22 cellular contexts compared by ENCODE assay signal in the genomic region with DNA sequence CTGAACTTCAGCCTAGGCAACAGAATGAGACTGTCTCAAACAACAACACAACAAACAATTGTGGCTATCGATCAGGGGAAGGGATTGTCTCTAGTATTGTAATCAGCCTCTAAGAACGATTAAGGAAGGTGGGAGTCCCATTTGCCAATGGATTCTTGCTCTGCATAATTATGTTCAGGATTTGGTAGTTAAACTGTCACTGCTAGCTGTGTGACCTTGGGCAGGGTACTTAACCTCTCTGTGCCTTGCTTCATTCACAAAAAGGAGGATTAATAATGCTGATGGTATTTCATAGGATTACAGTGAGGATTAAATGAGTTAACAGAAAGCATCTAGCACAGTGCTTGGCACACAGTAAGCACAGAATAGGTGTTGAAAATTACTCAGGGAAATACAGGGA. TPM values are rescaled to one million over a fixed set of nuclear protein-coding genes. Genes with fewer than 3 reads are reported as not detected.
"Had no signal": no experiment of that assay in that cellular context is flagged by ENCODE, and none has a peak within 500 bp of the region (broad histone marks: within the 10 kb centered on the region; RNA-seq: fewer than 3 reads in every experiment).

No MANE protein-coding gene starts in this region.

- H3K27ac ChIP-seq: epithelial cell of prostate, esophagus muscularis mucosa, foreskin keratinocyte, gastroesophageal sphincter, lower lobe of right lung, prostate gland, right atrium auricular region, sigmoid colon, testis, tibial artery had no signal

- H3K4me3 ChIP-seq: dorsolateral prefrontal cortex, esophagus muscularis mucosa, gastroesophageal sphincter, lower lobe of right lung, prostate gland, right atrium auricular region, sigmoid colon, spleen, testis, tibial artery had no signal

- FAIRE-seq: colon, keratinocyte had no signal

- DNase-seq: effector CD4-positive, alpha-beta T cell; foreskin keratinocyte; left ventricle myocardium superior; lower lobe of right lung; naive thymus-derived CD8-positive, alpha-beta T cell; nephron progenitor cell; nucleus accumbens; sigmoid colon; spleen; stimulated activated CD4-positive, alpha-beta T cell treated with anti-CD3 and anti-CD28 coated beads, Interleukin-4, amount 100 ng/mL, for 4 hours; stimulated activated naive CD8-positive, alpha-beta T cell treated with anti-CD3 and anti-CD28 coated beads, Interleukin-15, Interleukin-2, amounts not matched to agents 100 U/mL and 50 U/mL, for 24 hours; testis; tibial artery had no signal

- H3K36me3 ChIP-seq: esophagus muscularis mucosa, gastroesophageal sphincter, lower lobe of right lung, prostate gland, right atrium auricular region, sigmoid colon, spleen, tibial artery had no signal

- ATAC-seq: foreskin keratinocyte; gastroesophageal sphincter; lower lobe of right lung; naive thymus-derived CD8-positive, alpha-beta T cell; stimulated activated naive CD8-positive, alpha-beta T cell treated with anti-CD3 and anti-CD28 coated beads, Interleukin-15, Interleukin-2, amounts not matched to agents 100 U/mL and 50 U/mL, for 24 hours had no signal

- H3K9me3 ChIP-seq: esophagus muscularis mucosa, gastroesophageal sphincter, lower lobe of right lung, prostate gland, right atrium auricular region, sigmoid colon, spleen, testis, tibial artery had no signal

- H3K4me1 ChIP-seq: foreskin keratinocyte, prostate gland, tibial artery had no signal

- H3K27me3 ChIP-seq: right atrium auricular region, testis had no signal

RNA-seq across cellular contexts. Expression of a gene that starts 6.7 kb away (rescaled TPM):
- total RNA-seq: fibroblast of lung; foreskin keratinocyte; naive thymus-derived CD8-positive, alpha-beta T cell had no signal
- polyA plus RNA-seq: fibroblast of lung; foreskin keratinocyte; keratinocyte; naive thymus-derived CD8-positive, alpha-beta T cell had no signal
